1 cellular context compared by ENCODE assay signal in genomic region chr15:64846246-64846645, GRCh38.
TF ChIP-seq lines count a peak whose summit lies in the region.

No MANE protein-coding gene starts in this region.

TF ChIP-seq in GM23338, 12 proteins besides CTCF, POLR2A, EP300 and RAD21 (continued from another document):
- TF ChIP-seq REST (IDR thresholded peaks at IDR 0.05; ENCODE audit: unreplicated experiment) (no peak), ZNF462 (CRISPR knock-in tag; IDR thresholded peaks at IDR 0.05) (no peak), EZH2phosphoT487 (IDR thresholded peaks at IDR 0.05; ENCODE audit: unreplicated experiment) (no peak), POLR2AphosphoS5 (IDR thresholded peaks at IDR 0.05; ENCODE audit: low read depth) (no peak)
